In the genomic region with DNA sequence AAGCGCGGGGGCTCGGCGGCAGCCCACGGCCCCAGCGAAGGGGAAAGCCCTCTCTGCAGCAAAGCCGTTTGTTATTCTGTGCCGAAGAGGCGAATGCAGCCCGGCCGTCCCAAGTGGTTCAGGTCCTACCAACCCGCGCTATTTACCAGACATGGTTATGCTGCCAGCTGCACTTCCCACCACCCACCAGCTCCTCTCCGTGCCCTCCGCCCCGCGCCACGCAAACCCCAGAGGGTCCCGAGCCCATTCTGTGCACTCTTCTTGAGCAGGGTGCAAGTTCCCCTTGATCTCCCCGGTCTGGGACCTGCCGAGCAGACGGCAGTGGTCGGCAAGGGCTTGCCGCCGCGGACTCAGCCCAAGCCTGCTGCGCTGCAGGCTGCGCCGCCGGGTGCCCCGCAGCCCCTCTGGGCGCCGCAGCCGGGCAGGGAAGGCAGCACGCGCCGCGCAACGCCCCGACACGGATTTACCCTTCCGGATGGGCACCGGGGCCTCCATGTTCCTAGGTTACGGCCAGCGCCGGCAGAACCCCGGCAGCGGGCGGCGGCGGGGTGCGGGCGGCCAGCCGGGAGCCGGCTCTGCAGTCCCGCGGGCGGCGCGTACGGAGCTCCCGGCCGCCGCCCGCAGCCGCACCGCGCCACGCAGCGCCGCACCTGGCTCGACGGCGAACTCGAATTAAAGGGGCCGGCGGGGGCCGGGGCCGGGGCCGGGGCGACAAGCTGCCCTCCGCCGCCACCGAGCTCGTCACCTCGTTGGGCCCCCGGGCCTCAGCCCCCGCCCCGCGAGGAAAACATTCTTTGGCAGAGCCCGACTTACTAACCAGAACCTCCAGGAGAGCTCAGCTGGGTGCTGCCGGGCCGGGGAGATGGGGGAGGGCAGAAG, we compare ENCODE assay signal across 8 cellular contexts. TPM values are rescaled to one million over a fixed set of nuclear protein-coding genes. Genes with fewer than 3 reads are reported as not detected.
DNase-seq lines count a peak whose midpoint lies in the region; TF ChIP-seq lines count a peak whose summit lies in the region.
"Had no signal": no experiment of that assay in that cellular context is flagged by ENCODE, and none has a peak within 500 bp of the region (broad histone marks: within the 10 kb centered on the region; RNA-seq: fewer than 3 reads in every experiment).

No MANE protein-coding gene starts in this region.

- CTCF ChIA-PET in HEK293T (lab: Yijun Ruan, JAX): interaction anchor here (0.7 to 3.4 kb wide), 7 partner anchors 9 to 173 kb away, joined by 3 to 16 read pairs (median 6); no protein-coding TSS in a partner anchor
- CTCF ChIA-PET in activated CD4-positive, alpha-beta memory T cell treated with anti-CD3 and anti-CD28 coated beads, Interleukin-2, amount 10 ng/mL, durations not matched to agents 7 days and 5 days (lab: Charles Lee): interaction anchor here (0.9 to 5.0 kb wide), 16 partner anchors 9 to 180 kb away, joined by 3 to 23 read pairs (median 4); a partner anchor contains a TSS

- H3K4me3 Mint-ChIP-seq in activated CD4-positive, alpha-beta memory T cell treated with anti-CD3 and anti-CD28 coated beads, Interleukin-2, amount 10 ng/mL, durations not matched to agents 7 days and 5 days: peak overlapping the region; percentile 68
- H3K4me3 Mint-ChIP-seq in osteocyte (ENCODE audit: unreplicated experiment): peak overlapping the region; percentile 75

- H3K27ac Mint-ChIP-seq in activated CD4-positive, alpha-beta memory T cell treated with anti-CD3 and anti-CD28 coated beads, Interleukin-2, amount 10 ng/mL, durations not matched to agents 7 days and 5 days: no peak overlapping the region
- H3K27ac Mint-ChIP-seq in osteocyte (ENCODE audit: unreplicated experiment): no peak overlapping the region

- POLR2A ChIA-PET in HEK293T (lab: Yijun Ruan, JAX): no interaction called here
- POLR2A ChIA-PET in activated CD4-positive, alpha-beta memory T cell treated with anti-CD3 and anti-CD28 coated beads, Interleukin-2, amount 10 ng/mL, durations not matched to agents 7 days and 5 days (lab: Charles Lee): interaction anchor here (0.6 to 2.2 kb wide), 11 partner anchors 10 to 180 kb away, joined by 3 to 13 read pairs (median 3); no protein-coding TSS in a partner anchor

- H3K36me3 Mint-ChIP-seq in activated CD4-positive, alpha-beta memory T cell treated with anti-CD3 and anti-CD28 coated beads, Interleukin-2, amount 10 ng/mL, durations not matched to agents 7 days and 5 days (ENCODE audit: low read depth): peaks cover 2% of the 10 kb centered on the region
- no peaks in the 10 kb centered on the region for H3K36me3 Mint-ChIP-seq in osteocyte (ENCODE audit: unreplicated experiment)

- H3K4me1 Mint-ChIP-seq in activated CD4-positive, alpha-beta memory T cell treated with anti-CD3 and anti-CD28 coated beads, Interleukin-2, amount 10 ng/mL, durations not matched to agents 7 days and 5 days: peaks cover 42% of the 10 kb centered on the region
- peaks cover 9% of the 10 kb centered on the region for H3K4me1 Mint-ChIP-seq in osteocyte (ENCODE audit: unreplicated experiment)

- H3K9me3 Mint-ChIP-seq in activated CD4-positive, alpha-beta memory T cell treated with anti-CD3 and anti-CD28 coated beads, Interleukin-2, amount 10 ng/mL, durations not matched to agents 7 days and 5 days: no peaks in the 10 kb centered on the region
- H3K9me3 Mint-ChIP-seq in osteocyte (ENCODE audit: unreplicated experiment): no peaks in the 10 kb centered on the region

- H3K27me3 Mint-ChIP-seq in activated CD4-positive, alpha-beta memory T cell treated with anti-CD3 and anti-CD28 coated beads, Interleukin-2, amount 10 ng/mL, durations not matched to agents 7 days and 5 days: peaks cover 43% of the 10 kb centered on the region
- peaks cover 67% of the 10 kb centered on the region for H3K27me3 Mint-ChIP-seq in osteocyte (ENCODE audit: unreplicated experiment)

- TF ChIP-seq CTCF in osteocyte (IDR thresholded peaks at IDR 0.05): no peak

- peak; percentile 61 for DNase-seq in HEK293T (ENCODE audit: extremely low spot score)
- no peak for DNase-seq in activated CD4-positive, alpha-beta memory T cell treated with anti-CD3 and anti-CD28 coated beads, Interleukin-2, amount 10 ng/mL, durations not matched to agents 7 days and 5 days
- DNase-seq in germinal center (ENCODE audit: low spot score): peak; percentile 31
- DNase-seq in osteocyte (ENCODE audit: extremely low spot score, unreplicated experiment): no peak
- DNase-seq in SIG-M5 (lab: John Stamatoyannopoulos, UW): no peak
- DNase-seq in DMS114 treated with DMSO at 0.1 percent for 48 hours (lab: John Stamatoyannopoulos, UW; ENCODE audit: unreplicated experiment): no peak
- DNase-seq in NCI-H2107 (lab: John Stamatoyannopoulos, UW): no peak

TF ChIP-seq in HEK293T, 16 proteins besides CTCF, POLR2A, EP300 and RAD21:
- TF ChIP-seq SP1 (IDR thresholded peaks at IDR 0.05): no peak
- TF ChIP-seq ZNF384 (IDR thresholded peaks at IDR 0.05): no peak
- no peak for TF ChIP-seq LEF1 (IDR thresholded peaks at IDR 0.05; ENCODE audit: borderline replicate concordance)
- TF ChIP-seq HDGF (IDR thresholded peaks at IDR 0.05; ENCODE audit: borderline replicate concordance): no peak
- TF ChIP-seq ELF4 (IDR thresholded peaks at IDR 0.05): no peak
- no peak for TF ChIP-seq CTBP1 (IDR thresholded peaks at IDR 0.05; ENCODE audit: borderline replicate concordance)
- no peak for TF ChIP-seq L3MBTL2 (conservative IDR thresholded peaks at IDR 0.05)
- TF ChIP-seq NFRKB (IDR thresholded peaks at IDR 0.05): no peak
- no peak for TF ChIP-seq ARNT (IDR thresholded peaks at IDR 0.05)
- TF ChIP-seq TARDBP (IDR thresholded peaks at IDR 0.05): no peak
- no peak for TF ChIP-seq BHLHE40 (IDR thresholded peaks at IDR 0.05; ENCODE audit: borderline replicate concordance)
- no peak for TF ChIP-seq FOXA1 (IDR thresholded peaks at IDR 0.05)
- TF ChIP-seq, protein P1, sequence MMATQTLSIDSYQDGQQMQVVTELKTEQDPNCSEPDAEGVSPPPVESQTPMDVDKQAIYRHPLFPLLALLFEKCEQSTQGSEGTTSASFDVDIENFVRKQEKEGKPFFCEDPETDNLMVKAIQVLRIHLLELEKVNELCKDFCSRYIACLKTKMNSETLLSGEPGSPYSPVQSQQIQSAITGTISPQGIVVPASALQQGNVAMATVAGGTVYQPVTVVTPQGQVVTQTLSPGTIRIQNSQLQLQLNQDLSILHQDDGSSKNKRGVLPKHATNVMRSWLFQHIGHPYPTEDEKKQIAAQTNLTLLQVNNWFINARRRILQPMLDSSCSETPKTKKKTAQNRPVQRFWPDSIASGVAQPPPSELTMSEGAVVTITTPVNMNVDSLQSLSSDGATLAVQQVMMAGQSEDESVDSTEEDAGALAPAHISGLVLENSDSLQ (IDR thresholded peaks at IDR 0.05): no peak

RNA-seq across cellular contexts. Expression of a gene that starts 0.9 kb away (rescaled TPM):
- 1 to 10 TPM; 5.9 to 6.6 TPM for total RNA-seq in activated CD4-positive, alpha-beta memory T cell treated with anti-CD3 and anti-CD28 coated beads, Interleukin-2, amount 10 ng/mL, durations not matched to agents 7 days and 5 days
- total RNA-seq in osteocyte: 0.05 TPM in 1 of 2 replicates, not detected in the other
- total RNA-seq: pulmonary artery endothelial cell had no signal

Comparison
In these comparisons a context has a peak if more than half of its experiments do, and no peak if none do; other contexts are left out.
1. DNase-seq: peak in HEK293T (single experiment) and germinal center (single experiment); none in activated CD4-positive, alpha-beta memory T cell treated with anti-CD3 and anti-CD28 coated beads, Interleukin-2, amount 10 ng/mL, durations not matched to agents 7 days and 5 days (single experiment), osteocyte (single experiment), SIG-M5 (single experiment), DMS114 treated with DMSO at 0.1 percent for 48 hours (single experiment) and NCI-H2107 (single experiment).